1 cellular context compared by ENCODE assay signal in genomic region chr20:1924910-1925861, GRCh38.
A peak's percentile ranks its signal among the peaks of the same experiment; 100 is the strongest.
TF ChIP-seq lines count a peak whose summit lies in the region.

No MANE protein-coding gene starts in this region.

TF ChIP-seq in HepG2, 621 proteins besides CTCF, POLR2A, EP300 and RAD21 (continued from another document):
- TF ChIP-seq ZBTB39 (CRISPR knock-in tag; IDR thresholded peaks at IDR 0.05) (no peak), TCF12 (IDR thresholded peaks at IDR 0.05) (no peak), TCF12 (CRISPR knock-in tag; IDR thresholded peaks at IDR 0.05) (no peak), ZNF850 (CRISPR knock-in tag; conservative IDR thresholded peaks at IDR 0.05) (no peak), ESRRA (CRISPR knock-in tag; IDR thresholded peaks at IDR 0.05; ENCODE audit: low read depth) (no peak), ZNF574 (CRISPR knock-in tag; IDR thresholded peaks at IDR 0.05) (peak; percentile 83), NBN (conservative IDR thresholded peaks at IDR 0.05) (no peak), SCMH1 (CRISPR knock-in tag; IDR thresholded peaks at IDR 0.05; ENCODE audit: borderline replicate concordance) (no peak), RFX1 (IDR thresholded peaks at IDR 0.05) (no peak)
